1 cellular context compared by ENCODE assay signal in the genomic region with DNA sequence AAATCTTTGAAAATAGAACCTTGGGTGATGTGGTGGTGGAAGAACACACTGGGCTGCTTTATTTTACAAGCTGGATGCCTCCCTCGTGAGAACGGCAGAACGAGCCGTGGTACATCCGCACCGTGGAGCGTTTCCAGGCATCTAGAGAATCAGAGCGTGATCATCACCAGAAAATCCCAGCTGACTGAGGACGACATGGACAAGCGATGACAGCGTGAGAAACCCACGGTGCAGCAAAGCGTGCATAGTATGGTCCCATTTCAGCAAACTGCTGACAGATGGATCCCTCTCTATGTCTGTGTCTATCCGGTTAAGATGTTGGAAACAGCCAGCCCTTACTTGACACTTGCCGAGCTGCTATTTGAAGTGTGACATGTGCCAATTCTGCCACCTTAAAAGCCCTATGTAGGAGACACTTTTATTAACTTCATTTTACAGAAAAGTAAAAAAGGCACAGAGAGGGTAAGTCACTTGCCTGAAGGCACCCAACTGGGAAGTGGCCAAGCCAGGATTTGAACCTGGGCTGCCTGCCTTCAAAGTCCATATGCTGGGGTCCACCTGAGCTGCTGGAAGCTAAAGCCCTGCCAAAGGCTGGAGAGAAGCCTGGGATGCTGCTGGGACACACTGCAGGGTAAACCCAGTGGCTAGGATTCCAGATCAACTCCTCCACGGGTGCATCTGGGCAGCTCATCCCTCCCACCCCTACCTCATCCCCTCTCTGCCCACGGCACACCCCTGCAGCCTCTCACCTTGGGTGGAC.
TF ChIP-seq lines count a peak whose summit lies in the region.

No MANE protein-coding gene starts in this region.

TF ChIP-seq in GM12878, 131 proteins besides CTCF, POLR2A, EP300 and RAD21:
- no peak for TF ChIP-seq ATF7 (IDR thresholded peaks at IDR 0.05; ENCODE audit: low read depth)
- TF ChIP-seq, protein P1, sequence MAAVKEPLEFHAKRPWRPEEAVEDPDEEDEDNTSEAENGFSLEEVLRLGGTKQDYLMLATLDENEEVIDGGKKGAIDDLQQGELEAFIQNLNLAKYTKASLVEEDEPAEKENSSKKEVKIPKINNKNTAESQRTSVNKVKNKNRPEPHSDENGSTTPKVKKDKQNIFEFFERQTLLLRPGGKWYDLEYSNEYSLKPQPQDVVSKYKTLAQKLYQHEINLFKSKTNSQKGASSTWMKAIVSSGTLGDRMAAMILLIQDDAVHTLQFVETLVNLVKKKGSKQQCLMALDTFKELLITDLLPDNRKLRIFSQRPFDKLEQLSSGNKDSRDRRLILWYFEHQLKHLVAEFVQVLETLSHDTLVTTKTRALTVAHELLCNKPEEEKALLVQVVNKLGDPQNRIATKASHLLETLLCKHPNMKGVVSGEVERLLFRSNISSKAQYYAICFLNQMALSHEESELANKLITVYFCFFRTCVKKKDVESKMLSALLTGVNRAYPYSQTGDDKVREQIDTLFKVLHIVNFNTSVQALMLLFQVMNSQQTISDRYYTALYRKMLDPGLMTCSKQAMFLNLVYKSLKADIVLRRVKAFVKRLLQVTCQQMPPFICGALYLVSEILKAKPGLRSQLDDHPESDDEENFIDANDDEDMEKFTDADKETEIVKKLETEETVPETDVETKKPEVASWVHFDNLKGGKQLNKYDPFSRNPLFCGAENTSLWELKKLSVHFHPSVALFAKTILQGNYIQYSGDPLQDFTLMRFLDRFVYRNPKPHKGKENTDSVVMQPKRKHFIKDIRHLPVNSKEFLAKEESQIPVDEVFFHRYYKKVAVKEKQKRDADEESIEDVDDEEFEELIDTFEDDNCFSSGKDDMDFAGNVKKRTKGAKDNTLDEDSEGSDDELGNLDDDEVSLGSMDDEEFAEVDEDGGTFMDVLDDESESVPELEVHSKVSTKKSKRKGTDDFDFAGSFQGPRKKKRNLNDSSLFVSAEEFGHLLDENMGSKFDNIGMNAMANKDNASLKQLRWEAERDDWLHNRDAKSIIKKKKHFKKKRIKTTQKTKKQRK (IDR thresholded peaks at IDR 0.05; ENCODE audit: low read depth, low read length): no peak
- TF ChIP-seq ASH2L (IDR thresholded peaks at IDR 0.05; ENCODE audit: borderline replicate concordance, low read depth): no peak
- TF ChIP-seq, protein P2, sequence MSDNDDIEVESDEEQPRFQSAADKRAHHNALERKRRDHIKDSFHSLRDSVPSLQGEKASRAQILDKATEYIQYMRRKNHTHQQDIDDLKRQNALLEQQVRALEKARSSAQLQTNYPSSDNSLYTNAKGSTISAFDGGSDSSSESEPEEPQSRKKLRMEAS (IDR thresholded peaks at IDR 0.05; ENCODE audit: low read depth, low read length): no peak
- TF ChIP-seq HDAC6 (IDR thresholded peaks at IDR 0.05; ENCODE audit: unreplicated experiment): no peak
- TF ChIP-seq EZH2 (IDR thresholded peaks at IDR 0.05; ENCODE audit: borderline replicate concordance, control insufficient read depth, low read depth, low read length): no peak
- no peak for TF ChIP-seq RAD51 (IDR thresholded peaks at IDR 0.05)
